Comparison of ENCODE assay signal across 13 cellular contexts in the genomic region with DNA sequence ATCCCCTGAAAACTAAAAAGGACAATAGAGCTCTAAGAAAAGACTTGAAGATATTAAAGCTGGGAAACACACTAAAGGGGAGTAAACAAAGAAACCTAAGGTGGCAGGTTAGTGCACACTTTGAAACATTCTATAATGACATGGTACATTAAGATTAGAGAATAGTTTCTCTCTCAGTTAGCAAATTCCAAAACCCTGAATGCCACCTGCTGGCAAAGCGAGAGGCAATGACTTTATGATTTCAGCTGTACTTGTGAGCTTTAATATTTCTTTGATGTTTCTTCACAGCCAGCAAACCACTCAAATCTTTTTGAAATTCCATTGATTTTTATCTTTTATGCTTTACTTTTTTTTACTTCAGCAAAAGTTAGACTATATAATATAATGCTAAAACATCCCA.
DNase-seq lines count a peak whose midpoint lies in the region; ATAC-seq, FAIRE-seq and TF ChIP-seq lines count a peak whose summit lies in the region.
"Had no signal": no experiment of that assay in that cellular context is flagged by ENCODE, and none has a peak within 500 bp of the region (broad histone marks: within the 10 kb centered on the region; RNA-seq: fewer than 3 reads in every experiment).

No MANE protein-coding gene starts in this region.

- POLR2A ChIA-PET in activated CD8-positive, alpha-beta T cell treated with anti-CD3 and anti-CD28 coated beads for 36 hours (lab: Charles Lee) = no interaction called here
- POLR2A ChIA-PET in CD8-positive, alpha-beta T cell (lab: Charles Lee) = no interaction called here

- no peaks in the 10 kb centered on the region for H3K9me3 Mint-ChIP-seq in activated CD8-positive, alpha-beta T cell treated with anti-CD3 and anti-CD28 coated beads for 36 hours
- H3K9me3 Mint-ChIP-seq in CD8-positive, alpha-beta T cell = no peaks in the 10 kb centered on the region

- H3K27ac ChIP-seq in VCaP (no peak overlapping the region), lung (ENCODE audit: low read depth in 1 of 2, low read length in 1 of 2) (no peak overlapping the region)
- H3K27ac ChIP-seq in CD8-positive, alpha-beta T cell (ENCODE audit: low read depth, low read length) = no peak overlapping the region
- H3K27ac ChIP-seq: heart left ventricle, SJCRH30 had no signal

- peaks cover 6% of the 10 kb centered on the region for H3K27me3 Mint-ChIP-seq in activated CD8-positive, alpha-beta T cell treated with anti-CD3 and anti-CD28 coated beads for 36 hours
- H3K27me3 Mint-ChIP-seq in CD8-positive, alpha-beta T cell (ENCODE audit: low read depth) = peaks cover 7% of the 10 kb centered on the region

- H3K27me3 ChIP-seq in lung (ENCODE audit: control insufficient read depth, insufficient read depth) (no peaks in the 10 kb centered on the region), MG63 (no peaks in the 10 kb centered on the region; the same call in none of the 2 replicates)
- H3K27me3 ChIP-seq in CD8-positive, alpha-beta T cell (ENCODE audit: insufficient read depth, low read length) = no peaks in the 10 kb centered on the region
- H3K27me3 ChIP-seq: heart left ventricle, SJCRH30 had no signal

- H3K4me1 ChIP-seq in lung (ENCODE audit: control insufficient read depth in 2 of 2, insufficient read depth in 2 of 2, low read length in 2 of 2) = no peaks in the 10 kb centered on the region
- H3K4me1 ChIP-seq in CD8-positive, alpha-beta T cell (ENCODE audit: insufficient read depth, low read length) = no peaks in the 10 kb centered on the region
- H3K4me1 ChIP-seq: heart left ventricle, SJCRH30 had no signal

- peak; percentile 26 for TF ChIP-seq CTCF in D721Med (IDR thresholded peaks at IDR 0.05; ENCODE audit: insufficient read depth, missing control alignments)
- TF ChIP-seq CTCF in VCaP (conservative IDR thresholded peaks at IDR 0.05) = peak; percentile 77
- peak; percentile 8 for TF ChIP-seq CTCF in lung (IDR thresholded peaks at IDR 0.05; ENCODE audit: control extremely low read depth, extremely low read depth)
- TF ChIP-seq CTCF in activated CD8-positive, alpha-beta T cell treated with anti-CD3 and anti-CD28 coated beads for 36 hours (IDR thresholded peaks at IDR 0.05) = no peak
- TF ChIP-seq CTCF in CD8-positive, alpha-beta T cell (IDR thresholded peaks at IDR 0.05) = no peak

- ATAC-seq in lung (ENCODE audit: insufficient read depth, low FRiP score) = no peak
- no peak for ATAC-seq in GM18498 (IDR thresholded peaks at IDR 0.05; ENCODE audit: unreplicated experiment)
- ATAC-seq in activated CD8-positive, alpha-beta T cell treated with anti-CD3 and anti-CD28 coated beads for 36 hours = no peak
- no peak for ATAC-seq in CD8-positive, alpha-beta T cell
- ATAC-seq: activated CD8-positive, alpha-beta memory T cell treated with anti-CD3 and anti-CD28 coated beads, Interleukin-2, amount 10 ng/mL, durations not matched to agents 7 days and 5 days; heart left ventricle had no signal

- H3K36me3 Mint-ChIP-seq in activated CD8-positive, alpha-beta T cell treated with anti-CD3 and anti-CD28 coated beads for 36 hours (ENCODE audit: low read depth) = no peaks in the 10 kb centered on the region
- no peaks in the 10 kb centered on the region for H3K36me3 Mint-ChIP-seq in CD8-positive, alpha-beta T cell
- H3K36me3 Mint-ChIP-seq: activated CD8-positive, alpha-beta memory T cell treated with anti-CD3 and anti-CD28 coated beads, Interleukin-2, amount 10 ng/mL, durations not matched to agents 7 days and 5 days; IgD-negative memory B cell had no signal

- WGBS in lung, 2 donors = 55 to 59% methylated on average over 1 of the region's 1 CpG

- H3K36me3 ChIP-seq in lung (ENCODE audit: control insufficient read depth in 2 of 2, insufficient read depth in 2 of 2, low read length in 2 of 2) (no peaks in the 10 kb centered on the region), MG63 (no peaks in the 10 kb centered on the region)
- no peaks in the 10 kb centered on the region for H3K36me3 ChIP-seq in CD8-positive, alpha-beta T cell (ENCODE audit: insufficient read depth, low read length)
- H3K36me3 ChIP-seq: heart left ventricle, SJCRH30 had no signal

- no peak for FAIRE-seq in D721Med (lab: Jason Lieb, UNC)
- FAIRE-seq: GM19239 had no signal

- peaks cover 0 to 2% of the 10 kb centered on the region in 2 donors for H3K9me3 ChIP-seq in lung (ENCODE audit: control insufficient read depth in 2 of 2, insufficient read depth in 1 of 2, low read length in 1 of 2)
- H3K9me3 ChIP-seq in MG63 = no peaks in the 10 kb centered on the region
- H3K9me3 ChIP-seq in CD8-positive, alpha-beta T cell (ENCODE audit: low read length) = no peaks in the 10 kb centered on the region
- H3K9me3 ChIP-seq: heart left ventricle, SJCRH30 had no signal

- intact Hi-C loops in activated CD8-positive, alpha-beta T cell treated with anti-CD3 and anti-CD28 coated beads for 36 hours (cut with micrococcal nuclease) = no loop called here
- intact Hi-C loops in CD8-positive, alpha-beta T cell (cut with DNase I, micrococcal nuclease) = no loop called here

- CTCF ChIA-PET in activated CD8-positive, alpha-beta T cell treated with anti-CD3 and anti-CD28 coated beads for 36 hours (lab: Charles Lee) = interaction anchor here (1.2 to 1.8 kb wide), 4 partner anchors 134 to 167 kb away, joined by 3 to 4 read pairs (median 4); no protein-coding TSS in a partner anchor
- CTCF ChIA-PET in CD8-positive, alpha-beta T cell (lab: Charles Lee) = interaction anchor here (1.0 kb wide), 1 partner anchor 167 kb away, joined by 3 read pairs; no protein-coding TSS in a partner anchor

- TF ChIP-seq RAD21 in Ishikawa (IDR thresholded peaks at IDR 0.05; ENCODE audit: low read depth) = peak; percentile 55

- H3K4me3 ChIP-seq in lung (no peak overlapping the region), MG63 (no peak overlapping the region)
- no peak overlapping the region for H3K4me3 ChIP-seq in CD8-positive, alpha-beta T cell (ENCODE audit: low read depth, low read length)
- H3K4me3 ChIP-seq: heart left ventricle, SJCRH30 had no signal

- TF ChIP-seq EP300 in Ishikawa (IDR thresholded peaks at IDR 0.05; ENCODE audit: borderline replicate concordance) = no peak

- H3K27ac Mint-ChIP-seq in activated CD8-positive, alpha-beta T cell treated with anti-CD3 and anti-CD28 coated beads for 36 hours = no peak overlapping the region
- no peak overlapping the region for H3K27ac Mint-ChIP-seq in CD8-positive, alpha-beta T cell
- H3K27ac Mint-ChIP-seq: activated CD8-positive, alpha-beta memory T cell treated with anti-CD3 and anti-CD28 coated beads, Interleukin-2, amount 10 ng/mL, durations not matched to agents 7 days and 5 days; IgD-negative memory B cell had no signal

- H3K4me3 Mint-ChIP-seq in activated CD8-positive, alpha-beta T cell treated with anti-CD3 and anti-CD28 coated beads for 36 hours = no peak overlapping the region
- no peak overlapping the region for H3K4me3 Mint-ChIP-seq in CD8-positive, alpha-beta T cell
- H3K4me3 Mint-ChIP-seq: activated CD8-positive, alpha-beta memory T cell treated with anti-CD3 and anti-CD28 coated beads, Interleukin-2, amount 10 ng/mL, durations not matched to agents 7 days and 5 days; IgD-negative memory B cell had no signal

- H3K4me1 Mint-ChIP-seq in activated CD8-positive, alpha-beta T cell treated with anti-CD3 and anti-CD28 coated beads for 36 hours (ENCODE audit: low read depth) = no peaks in the 10 kb centered on the region
- H3K4me1 Mint-ChIP-seq in CD8-positive, alpha-beta T cell (ENCODE audit: low read depth) = no peaks in the 10 kb centered on the region
- H3K4me1 Mint-ChIP-seq: activated CD8-positive, alpha-beta memory T cell treated with anti-CD3 and anti-CD28 coated beads, Interleukin-2, amount 10 ng/mL, durations not matched to agents 7 days and 5 days; IgD-negative memory B cell had no signal

- DNase-seq in D721Med (ENCODE audit: insufficient read length, low spot score) (no peak), lung (ENCODE audit: low spot score) (no peak), MG63 (no peak)
- no peak for DNase-seq in activated CD8-positive, alpha-beta T cell treated with anti-CD3 and anti-CD28 coated beads for 36 hours
- no peak for DNase-seq in CD8-positive, alpha-beta T cell
- DNase-seq: activated CD8-positive, alpha-beta memory T cell treated with anti-CD3 and anti-CD28 coated beads, Interleukin-2, amount 10 ng/mL, durations not matched to agents 7 days and 5 days; heart left ventricle had no signal

TF ChIP-seq in Ishikawa, 13 proteins besides CTCF, POLR2A, EP300 and RAD21:
- TF ChIP-seq CEBPB (IDR thresholded peaks at IDR 0.05) (no peak), TCF12 (IDR thresholded peaks at IDR 0.05; ENCODE audit: low read depth) (no peak)

Comparison
In these comparisons a context has a peak if more than half of its experiments do, and no peak if none do; other contexts are left out.
1. CTCF ChIP-seq: peak in D721Med (single experiment), VCaP (single experiment) and lung (single experiment); none in activated CD8-positive, alpha-beta T cell treated with anti-CD3 and anti-CD28 coated beads for 36 hours (single experiment) and CD8-positive, alpha-beta T cell (single experiment).